ENCODE assay signal across 9 cellular contexts in genomic region chr17:48564200-48565023, GRCh38. TPM values are rescaled to one million over a fixed set of nuclear protein-coding genes. Genes with fewer than 3 reads are reported as not detected.
DNase-seq lines count a peak whose midpoint lies in the region; ATAC-seq and TF ChIP-seq lines count a peak whose summit lies in the region.
"Had no signal": no experiment of that assay in that cellular context is flagged by ENCODE, and none has a peak within 500 bp of the region (broad histone marks: within the 10 kb centered on the region; RNA-seq: fewer than 3 reads in every experiment).

No MANE protein-coding gene starts in this region.

- H3K4me1 ChIP-seq in Peyer's patch = peaks cover 0 to 87% (median 2%) of the 10 kb centered on the region in 4 donors
- H3K4me1 ChIP-seq in gastroesophageal sphincter = peaks cover 5 to 100% (median 73%) of the 10 kb centered on the region in 3 donors
- H3K4me1 ChIP-seq in parathyroid adenoma = no peaks in the 10 kb centered on the region

- H3K4me3 ChIP-seq in Peyer's patch = peak overlapping the region; percentile 8 to 43 (median 32)
- H3K4me3 ChIP-seq in gastroesophageal sphincter = peak overlapping the region; percentile 43 to 63
- H3K4me3 ChIP-seq in parathyroid adenoma (ENCODE audit: low read depth, low read length) = peak overlapping the region; percentile 35

- no peaks in the 10 kb centered on the region for H3K27me3 ChIP-seq in Peyer's patch
- H3K27me3 ChIP-seq in gastroesophageal sphincter = no peaks in the 10 kb centered on the region
- no peaks in the 10 kb centered on the region for H3K27me3 ChIP-seq in parathyroid adenoma (ENCODE audit: control insufficient read depth, insufficient read depth, low read length)
- H3K27me3 ChIP-seq in CD4-positive, alpha-beta T cell (ENCODE audit: control insufficient read depth, insufficient read depth, low read length) = peaks cover 9% of the 10 kb centered on the region

- TF ChIP-seq POLR2A in Peyer's patch (IDR thresholded peaks at IDR 0.05) (no peak), gastroesophageal sphincter (IDR thresholded peaks at IDR 0.05) (peak in 1 of 2 donors; percentile 26)

- H3K9me3 ChIP-seq in Peyer's patch (no peaks in the 10 kb centered on the region), gastroesophageal sphincter (no peaks in the 10 kb centered on the region), parathyroid adenoma (ENCODE audit: control insufficient read depth, low read length) (no peaks in the 10 kb centered on the region)
- H3K9me3 ChIP-seq in CD4-positive, alpha-beta T cell (ENCODE audit: control insufficient read depth, low read length) = no peaks in the 10 kb centered on the region

- H2AFZ ChIP-seq in parathyroid adenoma = peak overlapping the region; percentile 17

- H3K9ac ChIP-seq in parathyroid adenoma = no peak overlapping the region

- no peaks in the 10 kb centered on the region for H3K9me3 Mint-ChIP-seq in CD4-positive, alpha-beta T cell

- no peak for TF ChIP-seq CTCF in Peyer's patch (IDR thresholded peaks at IDR 0.05)
- peak in 1 of 4 experiments; percentile 13 for TF ChIP-seq CTCF in gastroesophageal sphincter (IDR thresholded peaks at IDR 0.05)
- no peak for TF ChIP-seq CTCF in parathyroid adenoma (IDR thresholded peaks at IDR 0.05)
- no peak for TF ChIP-seq CTCF in CD4-positive, alpha-beta T cell (IDR thresholded peaks at IDR 0.05)
- TF ChIP-seq CTCF in GM13976 (IDR thresholded peaks at IDR 0.05; ENCODE audit: borderline replicate concordance, control extremely low read depth, extremely low read depth, insufficient read depth, missing control alignments) = no peak

- ATAC-seq in gastroesophageal sphincter = peak; percentile 66
- ATAC-seq in CD4-positive, alpha-beta T cell (ENCODE audit: poor library complexity) = no peak

- intact Hi-C loops in CD4-positive, alpha-beta T cell (cut with DNase I, micrococcal nuclease) = no loop called here

- peak overlapping the region; percentile 33 for H3K4me2 ChIP-seq in parathyroid adenoma (ENCODE audit: low read length)

- WGBS in gastroesophageal sphincter (ENCODE audit: low coverage in 1 of 2), 2 donors = 3% methylated on average over 9 to 17 of the region's 71 CpGs

- H3K27me3 Mint-ChIP-seq in CD4-positive, alpha-beta T cell = peaks cover 15% of the 10 kb centered on the region

- H3K36me3 Mint-ChIP-seq in CD4-positive, alpha-beta T cell (ENCODE audit: low read depth) = no peaks in the 10 kb centered on the region

- POLR2A ChIA-PET in CD4-positive, alpha-beta T cell (lab: Charles Lee) = interaction anchor here (0.6 kb wide), 1 partner anchor 20 kb away, joined by 3 read pairs; no protein-coding TSS in a partner anchor

- in situ Hi-C loops in GM13976 (cut with MboI; ENCODE audit: low sequenced_read_pairs, unreplicated experiment) = no loop called here

- no peaks in the 10 kb centered on the region for H3K79me2 ChIP-seq in parathyroid adenoma

- CTCF ChIA-PET in CD4-positive, alpha-beta T cell (lab: Charles Lee) = interaction anchor here (1.1 kb wide), 1 partner anchor 72 kb away, joined by 3 read pairs; no protein-coding TSS in a partner anchor

- no peak overlapping the region for H3K4me3 Mint-ChIP-seq in CD4-positive, alpha-beta T cell

- DNase-seq in COR-L47 (lab: John Stamatoyannopoulos, UW) = peak; percentile 28
- peak in 2 of 3 donors; percentile 46 to 47 for DNase-seq in Peyer's patch
- no peak for DNase-seq in islet precursor cell
- DNase-seq in NCI-H510A treated with DMSO at 0.1 percent for 48 hours (lab: John Stamatoyannopoulos, UW) = no peak
- DNase-seq in CD4-positive, alpha-beta T cell = no peak
- DNase-seq in GM13976 (ENCODE audit: low spot score) = no peak
- DNase-seq: Karpas-422 had no signal

- H3K4me1 Mint-ChIP-seq in CD4-positive, alpha-beta T cell (ENCODE audit: low read depth) = peaks cover 5% of the 10 kb centered on the region

- H3K36me3 ChIP-seq in Peyer's patch (no peaks in the 10 kb centered on the region), gastroesophageal sphincter (no peaks in the 10 kb centered on the region), parathyroid adenoma (ENCODE audit: control insufficient read depth, insufficient read depth, low read length) (no peaks in the 10 kb centered on the region)

- H3K27ac Mint-ChIP-seq in CD4-positive, alpha-beta T cell = no peak overlapping the region

- TF ChIP-seq EP300 in gastroesophageal sphincter (IDR thresholded peaks at IDR 0.05) = no peak

- H3K27ac ChIP-seq in Peyer's patch = peak overlapping the region; percentile 43 to 96 (median 62)
- peak overlapping the region; percentile 68 to 98 (median 97) for H3K27ac ChIP-seq in gastroesophageal sphincter
- H3K27ac ChIP-seq in parathyroid adenoma = peak overlapping the region; percentile 15
- H3K27ac ChIP-seq in CD4-positive, alpha-beta T cell (ENCODE audit: low read depth, low read length) = no peak overlapping the region

RNA-seq across cellular contexts. Expression of gene HOXB4, which starts 13.7 kb away (rescaled TPM):
- 1 to 10 TPM; 1.8 to 6.6 (median 5.1) TPM for total RNA-seq in Peyer's patch
- total RNA-seq in gastroesophageal sphincter = 10 to 100 TPM in 1 of 4 donors, 1 to 10 TPM in 3; 3.0 to 12.9 (median 6.9) TPM
- total RNA-seq in CD4-positive, alpha-beta T cell = under 1 TPM; 0.16 to 0.17 TPM

RNA-seq across cellular contexts. Expression of gene HOXB2, which starts 19.5 kb away (rescaled TPM):
- 1 to 10 TPM; 1.4 to 9.6 (median 4.1) TPM for total RNA-seq in Peyer's patch
- 10 to 100 TPM; 28.7 to 65.2 (median 38.8) TPM for total RNA-seq in gastroesophageal sphincter
- total RNA-seq in CD4-positive, alpha-beta T cell = 1 to 10 TPM; 4.8 to 4.9 TPM

RNA-seq across cellular contexts. Expression of gene HOXB3, which starts 25.6 kb away (rescaled TPM):
- total RNA-seq in Peyer's patch = 10 to 100 TPM; 37.0 to 89.3 (median 65.4) TPM
- 10 to 100 TPM; 11.4 to 48.7 (median 24.2) TPM for total RNA-seq in gastroesophageal sphincter
- total RNA-seq in CD4-positive, alpha-beta T cell = under 1 TPM; 0.25 to 0.36 TPM

RNA-seq across cellular contexts. Expression of gene HOXB5, which starts 29.2 kb away (rescaled TPM):
- total RNA-seq in Peyer's patch = 10 to 100 TPM in 3 of 4 donors, 1 to 10 TPM in 1; 7.7 to 22.5 (median 15.0) TPM
- 1 to 10 TPM in 3 of 4 donors, under 1 TPM in 1; 0.27 to 2.7 (median 1.4) TPM for total RNA-seq in gastroesophageal sphincter
- total RNA-seq in CD4-positive, alpha-beta T cell = not detected

RNA-seq across cellular contexts. Expression of gene HOXB1, which starts 33.6 kb away (rescaled TPM):
- total RNA-seq in Peyer's patch = not detected
- not detected for total RNA-seq in gastroesophageal sphincter
- not detected for total RNA-seq in CD4-positive, alpha-beta T cell

Comparison
In these comparisons a context has a peak if more than half of its experiments do, and no peak if none do; other contexts are left out.
1. DNase-seq: peak in COR-L47 (single experiment) and Peyer's patch (2 of 3); none in islet precursor cell (single experiment), NCI-H510A treated with DMSO at 0.1 percent for 48 hours (single experiment), CD4-positive, alpha-beta T cell (0 of 10) and GM13976 (single experiment).
2. RNA of gene HOXB3, which starts 25.6 kb away (total RNA-seq): 37.0 to 89.3 TPM in Peyer's patch and 11.4 to 48.7 TPM in gastroesophageal sphincter; 0.25 to 0.36 TPM in CD4-positive, alpha-beta T cell; every median in the first group is over 4 times any median in the second.
3. Peak in every context shown above with its lines, with median percentiles within 50 percentile points of each other: H3K4me3 ChIP-seq.